15 cellular contexts compared by ENCODE assay signal in the genomic region with DNA sequence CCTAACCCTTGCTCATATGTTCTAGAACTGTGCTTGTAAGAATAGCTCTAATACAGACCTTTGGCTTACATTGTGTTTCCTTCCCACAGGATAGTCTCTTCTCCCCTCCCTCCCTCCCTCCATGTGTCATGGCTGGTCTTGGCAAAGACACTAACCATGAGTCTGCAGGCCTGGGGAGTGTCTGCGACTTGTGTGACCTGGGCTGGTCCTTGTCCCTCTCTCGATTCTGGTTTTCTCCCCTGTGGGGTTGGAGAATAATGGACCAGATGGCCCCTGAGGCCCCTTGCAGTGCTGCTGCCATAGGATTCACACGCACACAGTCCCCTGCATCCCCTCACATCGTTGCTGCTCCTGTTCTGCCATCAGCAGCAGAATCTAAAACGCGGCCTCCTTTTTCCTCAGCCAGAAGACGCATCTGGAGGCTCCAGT. TPM values are rescaled to one million over a fixed set of nuclear protein-coding genes. Genes with fewer than 3 reads are reported as not detected.
A peak's percentile ranks its signal among the peaks of the same experiment; 100 is the strongest.
DNase-seq lines count a peak whose midpoint lies in the region; ATAC-seq and TF ChIP-seq lines count a peak whose summit lies in the region.
"Had no signal": no experiment of that assay in that cellular context is flagged by ENCODE, and none has a peak within 500 bp of the region (broad histone marks: within the 10 kb centered on the region; RNA-seq: fewer than 3 reads in every experiment).

No MANE protein-coding gene starts in this region.

- peaks cover 14% of the 10 kb centered on the region for H3K27me3 Mint-ChIP-seq in endothelial cell (ENCODE audit: unreplicated experiment)
- H3K27me3 Mint-ChIP-seq: B cell; stimulated activated naive CD8-positive, alpha-beta T cell treated with anti-CD3 and anti-CD28 coated beads, Interleukin-15, Interleukin-2, amounts not matched to agents 100 ng/mL and 50 ng/mL, for 24 hours had no signal

- H3K36me3 Mint-ChIP-seq in endothelial cell (ENCODE audit: low read depth, unreplicated experiment), result peaks cover 36% of the 10 kb centered on the region

- H3K27ac Mint-ChIP-seq in endothelial cell (ENCODE audit: unreplicated experiment), result no peak overlapping the region
- H3K27ac Mint-ChIP-seq: B cell had no signal

- H3K9me3 Mint-ChIP-seq in endothelial cell (ENCODE audit: unreplicated experiment), result no peaks in the 10 kb centered on the region
- H3K9me3 Mint-ChIP-seq: stimulated activated naive CD8-positive, alpha-beta T cell treated with anti-CD3 and anti-CD28 coated beads, Interleukin-15, Interleukin-2, amounts not matched to agents 100 ng/mL and 50 ng/mL, for 24 hours had no signal

- peak overlapping the region; percentile 28 for H3K4me3 Mint-ChIP-seq in endothelial cell (ENCODE audit: unreplicated experiment)
- H3K4me3 Mint-ChIP-seq: B cell; stimulated activated naive CD8-positive, alpha-beta T cell treated with anti-CD3 and anti-CD28 coated beads, Interleukin-15, Interleukin-2, amounts not matched to agents 100 ng/mL and 50 ng/mL, for 24 hours had no signal

- in situ Hi-C loops in G401 (cut with HindIII; ENCODE audit: low sequenced_read_pairs), result no loop called here

- H3K4me1 Mint-ChIP-seq in endothelial cell (ENCODE audit: unreplicated experiment), result peaks cover 11% of the 10 kb centered on the region
- H3K4me1 Mint-ChIP-seq: B cell had no signal

- no peak for TF ChIP-seq CTCF in endothelial cell (IDR thresholded peaks at IDR 0.05; ENCODE audit: unreplicated experiment)

- DNase-seq in AG08395 (ENCODE audit: low spot score) (peak; percentile 81), G401 (ENCODE audit: low spot score) (peak; percentile 79), endothelial cell (ENCODE audit: low spot score) (no peak), left lobe of liver (ENCODE audit: low spot score) (no peak), RPMI8226 (no peak), NCI-H2227 (lab: John Stamatoyannopoulos, UW; ENCODE audit: unreplicated experiment) (no peak)
- DNase-seq: activated gamma-delta T cell treated with Interleukin-2 at 50 U/mL for 16 hours, DMS79 treated with DMSO at 0.1 percent for 48 hours, KG1, NCI-H1105 treated with DMSO at 0.1 percent for 48 hours had no signal

- peak; percentile 8 for ATAC-seq in left lobe of liver
- no peak for ATAC-seq in GM21529 (IDR thresholded peaks at IDR 0.05; ENCODE audit: unreplicated experiment)
- ATAC-seq in HG03565 (IDR thresholded peaks at IDR 0.05; ENCODE audit: unreplicated experiment), result no peak

RNA-seq across cellular contexts. Expression of a gene that starts 30.3 kb away (rescaled TPM):
- 0.95 and 5.0 TPM in 2 replicates for total RNA-seq in G401 (2014; rRNA removed; shearing (Covaris generic))
- total RNA-seq in endothelial cell (ENCODE audit: unreplicated experiment), result not detected
- 0.93 TPM for total RNA-seq in left lobe of liver
- total RNA-seq: SK-MEL-5 had no signal

Comparison
In these comparisons a context has a peak if more than half of its experiments do, and no peak if none do; other contexts are left out.
1. DNase-seq: peak in AG08395 (single experiment) and G401 (single experiment); none in endothelial cell (single experiment), left lobe of liver (single experiment), RPMI8226 (single experiment) and NCI-H2227 (single experiment).